ENCODE assay signal across 8 cellular contexts in genomic region chr9:22009563-22009867, GRCh38. TPM values are rescaled to one million over a fixed set of nuclear protein-coding genes. Genes with fewer than 3 reads are reported as not detected.
DNase-seq lines count a peak whose midpoint lies in the region; ATAC-seq and TF ChIP-seq lines count a peak whose summit lies in the region.

No MANE protein-coding gene starts in this region.

- 0 to 2% methylated on average over 5 of the region's 5 CpGs for WGBS in aorta, 2 donors

- peak overlapping the region; percentile 92 for H3K4me3 Mint-ChIP-seq in nephron progenitor cell

- no peaks in the 10 kb centered on the region for H3K36me3 Mint-ChIP-seq in nephron progenitor cell (ENCODE audit: low read depth)

- H3K36me3 ChIP-seq in cardiac muscle cell (no peaks in the 10 kb centered on the region), aorta (ENCODE audit: control insufficient read depth in 1 of 2, insufficient read depth in 2 of 2, low read length in 1 of 2) (no peaks in the 10 kb centered on the region)

- peaks cover 19% of the 10 kb centered on the region for H3K4me1 Mint-ChIP-seq in nephron progenitor cell

- no peaks in the 10 kb centered on the region for H3K9me3 Mint-ChIP-seq in nephron progenitor cell

- H3K9me3 ChIP-seq in cardiac muscle cell (ENCODE audit: low read depth): no peaks in the 10 kb centered on the region
- H3K9me3 ChIP-seq in aorta (ENCODE audit: control insufficient read depth, low read length): no peaks in the 10 kb centered on the region

- H3K4me3 ChIP-seq in cardiac muscle cell (peak overlapping the region; percentile 51), cardiac fibroblast (replicated peaks in 1 of 2; ENCODE audit: low read depth in 2 of 2, low read length in 2 of 2) (peak overlapping the region; percentile 22 to 89), aorta (ENCODE audit: low read length in 2 of 2) (peak overlapping the region in 1 of 2 donors; percentile 52)

- intact Hi-C loops in Right ventricle myocardium superior (cut with DNase I) (loop anchor here (10.0 kb wide), 1 partner anchor 195 kb away; no protein-coding TSS in a partner anchor), aorta (cut with DNase I) (loop anchor here (2.0 to 10.0 kb wide), 3 partner anchors 93 to 207 kb away; partner anchors contain the start of gene MTAP (in 2 of the 2))

- TF ChIP-seq CTCF in cardiac muscle cell (IDR thresholded peaks at IDR 0.05; ENCODE audit: low read depth, low read length) (peak; percentile 8), cardiac fibroblast (IDR thresholded peaks at IDR 0.05; ENCODE audit: low read depth, low read length) (no peak), nephron progenitor cell (IDR thresholded peaks at IDR 0.05) (no peak)

- ATAC-seq in Right ventricle myocardium superior (ENCODE audit: poor library complexity): no peak
- peak; percentile 32 for ATAC-seq in HG03139 (IDR thresholded peaks at IDR 0.05; ENCODE audit: unreplicated experiment)
- no peak for ATAC-seq in aorta (ENCODE audit: low FRiP score)

- DNase-seq in cardiac muscle cell (ENCODE audit: low read depth in 1 of 2, low spot score in 1 of 2) (no peak), Right ventricle myocardium superior (no peak), cardiac fibroblast (ENCODE audit: low read depth in 2 of 2) (no peak), nephron progenitor cell (no peak), aorta (no peak), foreskin melanocyte (no peak), GDM1 (lab: John Stamatoyannopoulos, UW) (no peak)

- H3K4me1 ChIP-seq in cardiac muscle cell (ENCODE audit: low read depth): no peaks in the 10 kb centered on the region
- no peaks in the 10 kb centered on the region for H3K4me1 ChIP-seq in aorta (ENCODE audit: control insufficient read depth in 1 of 2, insufficient read depth in 2 of 2, low read length in 2 of 2)

- H3K27ac ChIP-seq in cardiac muscle cell (no peak overlapping the region), aorta (ENCODE audit: low read depth in 1 of 2, low read length in 2 of 2) (no peak overlapping the region)

- H3K27me3 Mint-ChIP-seq in nephron progenitor cell (ENCODE audit: low read depth, poor library complexity): peaks cover 75% of the 10 kb centered on the region

- H3K27me3 ChIP-seq in cardiac muscle cell (peaks cover 52% of the 10 kb centered on the region), aorta (ENCODE audit: control insufficient read depth in 1 of 2, insufficient read depth in 2 of 2, low read length in 1 of 2) (no peaks in the 10 kb centered on the region)

- H3K27ac Mint-ChIP-seq in nephron progenitor cell: no peak overlapping the region

RNA-seq across cellular contexts. Expression of gene CDKN2B, which starts 0.4 kb away (rescaled TPM):
- 1.8 and 2.5 TPM in 2 replicates for total RNA-seq in cardiac muscle cell
- polyA plus RNA-seq in cardiac muscle cell: 0.21 and 0.81 TPM in 2 replicates
- total RNA-seq in Right ventricle myocardium superior: 2.3 TPM
- 1 to 10 TPM; 4.5 to 4.8 TPM for total RNA-seq in aorta
- 10 to 100 TPM in 1 of 2 donors, 1 to 10 TPM in 1; 5.3 to 12.9 TPM for polyA plus RNA-seq in aorta

RNA-seq across cellular contexts. Expression of gene CDKN2B-AS1, which starts 14.9 kb away (rescaled TPM):
- total RNA-seq in cardiac muscle cell (not detected in 2 replicates), Right ventricle myocardium superior (not detected), aorta (1 to 10 TPM in 1 of 2 donors, under 1 TPM in 1; 0.58 to 1.2 TPM)
- polyA plus RNA-seq in cardiac muscle cell (0.44 TPM in 1 of 2 replicates, not detected in the other), aorta (1 to 10 TPM in 1 of 2 donors, under 1 TPM in 1; 0.97 to 8.0 TPM)

RNA-seq across cellular contexts. Expression of gene CDKN2A, which starts 15.3 kb away (rescaled TPM):
- 0.25 and 0.27 TPM in 2 replicates for total RNA-seq in cardiac muscle cell
- not detected in 2 replicates for polyA plus RNA-seq in cardiac muscle cell
- 0.67 TPM for total RNA-seq in Right ventricle myocardium superior
- 1 to 10 TPM; 2.3 to 3.8 TPM for total RNA-seq in aorta
- 1 to 10 TPM; 6.8 to 9.4 TPM for polyA plus RNA-seq in aorta
